ENCODE assay signal across 7 cellular contexts in genomic region chr11:64323984-64324383, GRCh38. TPM values are rescaled to one million over a fixed set of nuclear protein-coding genes. Genes with fewer than 3 reads are reported as not detected.
DNase-seq lines count a peak whose midpoint lies in the region; ATAC-seq and TF ChIP-seq lines count a peak whose summit lies in the region.
"Not testable (repeated sequence)": the region's sequence is repeated elsewhere in the genome, so short reads cannot be mapped to it uniquely, and the experiment has no call there.

No MANE protein-coding gene starts in this region.

- H3K4me3 Mint-ChIP-seq in memory B cell; progenitor cell of endocrine pancreas (ENCODE audit: low read depth): not testable (repeated sequence)

- not testable (repeated sequence) for H2AFZ ChIP-seq in mammary epithelial cell (ENCODE audit: low read depth, low read length)

- WGBS in mammary epithelial cell (ENCODE audit: low coverage, missing lambda C conversion rate) = 86% methylated on average over 4 of the region's 4 CpGs
- 80% methylated on average over 1 of the region's 4 CpGs; no CpG with 5 or more reads in 1 of the 2 donors for WGBS in esophagus squamous epithelium, 2 donors

- H3K36me3 Mint-ChIP-seq in activated naive CD4-positive, alpha-beta T cell treated with anti-CD3 and anti-CD28 coated beads, Interleukin-2, amount 50 U/mL, for 72 hours; memory B cell; progenitor cell of endocrine pancreas (ENCODE audit: insufficient read depth): not testable (repeated sequence)

- peak overlapping the region; percentile 98 for H3K27ac ChIP-seq in mammary epithelial cell (ENCODE audit: insufficient read depth, low read depth, low read length)
- H3K27ac ChIP-seq in esophagus squamous epithelium = peak overlapping the region; percentile 76 to 99 (median 94)

- not testable (repeated sequence) for DNase-seq in NT2/D1 (ENCODE audit: low read depth, low spot score); activated naive CD4-positive, alpha-beta T cell treated with anti-CD3 and anti-CD28 coated beads, Interleukin-2, amount 50 U/mL, for 72 hours (ENCODE audit: low spot score in 2 of 2); mammary epithelial cell; esophagus squamous epithelium (lab: John Stamatoyannopoulos, UW); memory B cell (ENCODE audit: low spot score in 2 of 2); progenitor cell of endocrine pancreas (ENCODE audit: low spot score, unreplicated experiment)
- peak; percentile 36 for DNase-seq in UCSD-AML1 (lab: John Stamatoyannopoulos, UW; ENCODE audit: unreplicated experiment)

- not testable (repeated sequence) for TF ChIP-seq POLR2A in esophagus squamous epithelium (IDR thresholded peaks at IDR 0.05)

- CTCF ChIA-PET in mammary epithelial cell (lab: Charles Lee; ENCODE audit: low non-redundant PET) = interaction anchor here (1.1 kb wide), 1 partner anchor 18 kb away, joined by 6 read pairs; no protein-coding TSS in a partner anchor

- H4K20me1 ChIP-seq in mammary epithelial cell (ENCODE audit: insufficient read depth, low read length) = not testable (repeated sequence)

- not testable (repeated sequence) for H3K4me1 Mint-ChIP-seq in memory B cell; progenitor cell of endocrine pancreas (ENCODE audit: low read depth)

- H3K9me3 Mint-ChIP-seq in activated naive CD4-positive, alpha-beta T cell treated with anti-CD3 and anti-CD28 coated beads, Interleukin-2, amount 50 U/mL, for 72 hours; memory B cell; progenitor cell of endocrine pancreas (ENCODE audit: low read depth): not testable (repeated sequence)

- H3K36me3 ChIP-seq in NT2/D1 (ENCODE audit: insufficient read depth, insufficient read length, low read length) = peaks cover 43% of the 10 kb centered on the region
- H3K36me3 ChIP-seq in mammary epithelial cell (ENCODE audit: insufficient read depth, low read length) = not testable (repeated sequence)
- peaks cover 2 to 34% (median 14%) of the 10 kb centered on the region in 3 donors for H3K36me3 ChIP-seq in esophagus squamous epithelium

- not testable (repeated sequence) for TF ChIP-seq CTCF in mammary epithelial cell (conservative IDR thresholded peaks at IDR 0.05 in 1 of 2, IDR thresholded peaks at IDR 0.05 in 1 of 2; ENCODE audit: extremely low read depth in 1 of 2, insufficient read depth in 1 of 2, low read depth in 1 of 2, low read length in 2 of 2); esophagus squamous epithelium (IDR thresholded peaks at IDR 0.05); progenitor cell of endocrine pancreas (IDR thresholded peaks at IDR 0.05; ENCODE audit: unreplicated experiment)

- H3K9ac ChIP-seq in NT2/D1 (ENCODE audit: insufficient read length, low read depth) = peak overlapping the region; percentile 42
- not testable (repeated sequence) for H3K9ac ChIP-seq in mammary epithelial cell (ENCODE audit: insufficient read depth, low read length)

- H3K79me2 ChIP-seq in mammary epithelial cell (ENCODE audit: insufficient read depth, low read length) = peaks cover 31% of the 10 kb centered on the region

- H3K4me3 ChIP-seq in NT2/D1 (ENCODE audit: insufficient read length, low read depth); mammary epithelial cell (replicated peaks in 1 of 3; ENCODE audit: insufficient read depth in 1 of 3, low read depth in 2 of 3, low read length in 3 of 3); esophagus squamous epithelium: not testable (repeated sequence)

- dilution Hi-C loops in mammary epithelial cell (cut with HindIII; ENCODE audit: low sequenced_read_pairs) = not testable (repeated sequence)

- intact Hi-C loops in mammary epithelial cell (cut with micrococcal nuclease) = loop anchor here (1.0 kb wide), 1 partner anchor 11 kb away; no protein-coding TSS in a partner anchor
- intact Hi-C loops in esophagus squamous epithelium (cut with DNase I) = not testable (repeated sequence)

- BruUV-seq in mammary epithelial cell (replicated peaks; lab: Mats Ljungman, UMichigan) = not testable (repeated sequence)

- in situ Hi-C loops in mammary epithelial cell (cut with MboI; ENCODE audit: low sequenced_read_pairs in 2 of 2) = not testable (repeated sequence)

- H3K4me1 ChIP-seq in NT2/D1 (ENCODE audit: insufficient read depth, insufficient read length) (peaks cover 34% of the 10 kb centered on the region), mammary epithelial cell (ENCODE audit: insufficient read depth, low read length) (peaks cover 55% of the 10 kb centered on the region), esophagus squamous epithelium (peaks cover 30 to 69% (median 34%) of the 10 kb centered on the region in 3 donors)

- not testable (repeated sequence) for H3K9me3 ChIP-seq in NT2/D1 (ENCODE audit: insufficient read depth, low read length); mammary epithelial cell (replicated peaks; ENCODE audit: insufficient read depth, low read length); esophagus squamous epithelium

- not testable (repeated sequence) for H3K27me3 ChIP-seq in NT2/D1 (ENCODE audit: insufficient read depth, insufficient read length); mammary epithelial cell (ENCODE audit: insufficient read depth, low read length); esophagus squamous epithelium

- ATAC-seq in activated naive CD4-positive, alpha-beta T cell treated with anti-CD3 and anti-CD28 coated beads, Interleukin-2, amount 50 U/mL, for 72 hours; memory B cell (ENCODE audit: low read depth): not testable (repeated sequence)

- not testable (repeated sequence) for H3K4me2 ChIP-seq in mammary epithelial cell (ENCODE audit: insufficient read depth, low read depth, low read length)

- H3K27me3 Mint-ChIP-seq in memory B cell, progenitor cell of endocrine pancreas: not testable (repeated sequence)

- peak overlapping the region; percentile 9 to 75 for H3K27ac Mint-ChIP-seq in activated naive CD4-positive, alpha-beta T cell treated with anti-CD3 and anti-CD28 coated beads, Interleukin-2, amount 50 U/mL, for 72 hours
- peak overlapping the region; percentile 19 for H3K27ac Mint-ChIP-seq in memory B cell
- H3K27ac Mint-ChIP-seq in progenitor cell of endocrine pancreas = peak overlapping the region; percentile 33

RNA-seq across cellular contexts. Expression of gene PRDX5, which starts 6.1 kb away (rescaled TPM):
- total RNA-seq in activated naive CD4-positive, alpha-beta T cell treated with anti-CD3 and anti-CD28 coated beads, Interleukin-2, amount 50 U/mL, for 72 hours = 100 to 1,000 TPM; 131 to 152 TPM
- total RNA-seq in mammary epithelial cell = 100 to 1,000 TPM; 333 to 449 TPM
- polyA plus RNA-seq in mammary epithelial cell = 660 TPM
- 272 TPM for polyA minus RNA-seq in mammary epithelial cell
- total RNA-seq in esophagus squamous epithelium = 100 to 1,000 TPM; 309 to 602 (median 476) TPM
- 157 and 171 TPM in 2 replicates for total RNA-seq in progenitor cell of endocrine pancreas

RNA-seq across cellular contexts. Expression of gene TRMT112, which starts 6.6 kb away (rescaled TPM):
- 100 to 1,000 TPM; 198 to 213 TPM for total RNA-seq in activated naive CD4-positive, alpha-beta T cell treated with anti-CD3 and anti-CD28 coated beads, Interleukin-2, amount 50 U/mL, for 72 hours
- total RNA-seq in mammary epithelial cell (100 to 1,000 TPM; 105 to 199 TPM), esophagus squamous epithelium (100 to 1,000 TPM; 202 to 248 (median 211) TPM), progenitor cell of endocrine pancreas (137 and 149 TPM in 2 replicates)
- polyA plus RNA-seq in mammary epithelial cell = 350 TPM
- 271 TPM for polyA minus RNA-seq in mammary epithelial cell

RNA-seq across cellular contexts. Expression of gene CCDC88B, which starts 16.0 kb away (rescaled TPM):
- total RNA-seq in activated naive CD4-positive, alpha-beta T cell treated with anti-CD3 and anti-CD28 coated beads, Interleukin-2, amount 50 U/mL, for 72 hours = 100 to 1,000 TPM in 1 of 2 donors, 10 to 100 TPM in 1; 75.0 to 103 TPM
- total RNA-seq in mammary epithelial cell = 1 to 10 TPM; 1.8 to 7.1 TPM
- 4.6 TPM for polyA plus RNA-seq in mammary epithelial cell
- 6.4 TPM for polyA minus RNA-seq in mammary epithelial cell
- total RNA-seq in esophagus squamous epithelium = 10 to 100 TPM in 3 of 4 donors, 1 to 10 TPM in 1; 7.4 to 14.9 (median 13.7) TPM
- total RNA-seq in progenitor cell of endocrine pancreas = 4.3 and 6.2 TPM in 2 replicates

RNA-seq across cellular contexts. Expression of gene ESRRA, which starts 18.7 kb away (rescaled TPM):
- 10 to 100 TPM; 33.6 to 48.1 TPM for total RNA-seq in activated naive CD4-positive, alpha-beta T cell treated with anti-CD3 and anti-CD28 coated beads, Interleukin-2, amount 50 U/mL, for 72 hours
- 10 to 100 TPM; 44.8 to 67.0 TPM for total RNA-seq in mammary epithelial cell
- 34.7 TPM for polyA plus RNA-seq in mammary epithelial cell
- 33.3 TPM for polyA minus RNA-seq in mammary epithelial cell
- 100 to 1,000 TPM in 2 of 4 donors, 10 to 100 TPM in 2; 81.9 to 131 (median 99.7) TPM for total RNA-seq in esophagus squamous epithelium
- 28.1 and 31.4 TPM in 2 replicates for total RNA-seq in progenitor cell of endocrine pancreas

RNA-seq across cellular contexts. Expression of gene CATSPERZ, which starts 23.8 kb away (rescaled TPM):
- total RNA-seq in activated naive CD4-positive, alpha-beta T cell treated with anti-CD3 and anti-CD28 coated beads, Interleukin-2, amount 50 U/mL, for 72 hours = under 1 TPM in 1 of 2 donors, not detected in 1; 0.55 TPM
- not detected for total RNA-seq in mammary epithelial cell
- polyA plus RNA-seq in mammary epithelial cell = 1.0 TPM
- not detected for polyA minus RNA-seq in mammary epithelial cell
- total RNA-seq in esophagus squamous epithelium = not detected
- not detected in 2 replicates for total RNA-seq in progenitor cell of endocrine pancreas

Comparison
In these comparisons a context has a peak if more than half of its experiments do, and no peak if none do; other contexts are left out.
1. RNA of gene CCDC88B, which starts 16.0 kb away (total RNA-seq): 75.0 to 103 TPM in activated naive CD4-positive, alpha-beta T cell treated with anti-CD3 and anti-CD28 coated beads, Interleukin-2, amount 50 U/mL, for 72 hours; 7.4 to 14.9 TPM in esophagus squamous epithelium, 1.8 to 7.1 TPM in mammary epithelial cell and 4.3 to 6.2 TPM in progenitor cell of endocrine pancreas; every median in the first group is over 4 times any median in the second.
2. Peak in every context shown above with its lines, with median percentiles within 50 percentile points of each other: H3K27ac Mint-ChIP-seq.